Comparison of ENCODE assay signal across 10 cellular contexts in the genomic region with DNA sequence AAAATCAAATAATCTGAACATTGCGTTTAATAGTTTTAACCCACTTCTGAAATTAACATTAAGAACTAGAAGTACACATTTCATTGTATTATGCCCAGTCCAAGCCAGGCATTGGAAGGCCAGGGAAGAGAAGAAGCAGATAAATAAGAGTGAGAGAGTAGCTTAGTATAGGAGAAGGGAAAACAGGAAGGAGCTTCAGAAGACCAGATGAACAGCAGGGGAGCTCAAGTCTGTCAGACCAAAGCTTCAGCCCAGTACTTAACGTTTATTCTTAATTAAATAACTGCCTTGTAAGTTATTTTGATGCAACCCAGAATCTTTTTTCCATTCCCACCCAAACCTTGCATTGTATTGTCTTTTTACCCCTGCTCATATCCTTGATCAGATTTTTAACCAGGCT.
DNase-seq lines count a peak whose midpoint lies in the region; ATAC-seq and TF ChIP-seq lines count a peak whose summit lies in the region.
"Had no signal": no experiment of that assay in that cellular context is flagged by ENCODE, and none has a peak within 500 bp of the region (broad histone marks: within the 10 kb centered on the region; RNA-seq: fewer than 3 reads in every experiment).

No MANE protein-coding gene starts in this region.

- H4K20me1 ChIP-seq in OCI-LY3 (ENCODE audit: insufficient read depth, low read length): peaks cover 72% of the 10 kb centered on the region

- no peak overlapping the region for H3K9ac ChIP-seq in OCI-LY3 (ENCODE audit: low read length)

- no peaks in the 10 kb centered on the region for H3K9me3 Mint-ChIP-seq in activated T-cell treated with anti-CD3 and anti-CD28 coated beads, Interleukin-2, amount 50 U/mL, for 24 hours
- H3K9me3 Mint-ChIP-seq in dendritic cell treated with granulocyte-macrophage colony-stimulating factor and Interleukin-4, amounts not matched to agents 40 ng/mL and 50 ng/mL, for 4 days: no peaks in the 10 kb centered on the region
- no peaks in the 10 kb centered on the region for H3K9me3 Mint-ChIP-seq in stimulated activated effector memory CD8-positive, alpha-beta T cell treated with anti-CD3 and anti-CD28 coated beads, Interleukin-12 subunit alpha, Interleukin-12 subunit beta, amount 100 ng/mL, for 72 hours

- H3K36me3 ChIP-seq in OCI-LY3 (replicated peaks; ENCODE audit: low read depth, low read length): no peaks in the 10 kb centered on the region

- H3K4me1 Mint-ChIP-seq in activated T-cell treated with anti-CD3 and anti-CD28 coated beads, Interleukin-2, amount 50 U/mL, for 24 hours (ENCODE audit: low read depth): peaks cover 82% of the 10 kb centered on the region
- H3K4me1 Mint-ChIP-seq in dendritic cell treated with granulocyte-macrophage colony-stimulating factor and Interleukin-4, amounts not matched to agents 40 ng/mL and 50 ng/mL, for 4 days (ENCODE audit: low read depth): peaks cover 62% of the 10 kb centered on the region
- H3K4me1 Mint-ChIP-seq in stimulated activated effector memory CD8-positive, alpha-beta T cell treated with anti-CD3 and anti-CD28 coated beads, Interleukin-12 subunit alpha, Interleukin-12 subunit beta, amount 100 ng/mL, for 72 hours: peaks cover 80% of the 10 kb centered on the region

- no peak overlapping the region for H2AFZ ChIP-seq in OCI-LY3 (ENCODE audit: low read depth, low read length)

- peak overlapping the region; percentile 38 for H3K4me3 ChIP-seq in OCI-LY3 (ENCODE audit: low read length)

- no peak for ATAC-seq in stimulated activated effector memory CD8-positive, alpha-beta T cell treated with anti-CD3 and anti-CD28 coated beads, Interleukin-12 subunit alpha, Interleukin-12 subunit beta, amount 100 ng/mL, for 72 hours
- ATAC-seq in HG02970 (IDR thresholded peaks at IDR 0.05; ENCODE audit: low FRiP score, unreplicated experiment): no peak

- H3K27me3 Mint-ChIP-seq in activated T-cell treated with anti-CD3 and anti-CD28 coated beads, Interleukin-2, amount 50 U/mL, for 24 hours: no peaks in the 10 kb centered on the region
- H3K27me3 Mint-ChIP-seq in dendritic cell treated with granulocyte-macrophage colony-stimulating factor and Interleukin-4, amounts not matched to agents 40 ng/mL and 50 ng/mL, for 4 days: no peaks in the 10 kb centered on the region

- H3K79me2 ChIP-seq in OCI-LY3 (ENCODE audit: low read length): peaks cover 100% of the 10 kb centered on the region

- no peak overlapping the region for H3K4me3 Mint-ChIP-seq in activated T-cell treated with anti-CD3 and anti-CD28 coated beads, Interleukin-2, amount 50 U/mL, for 24 hours
- no peak overlapping the region for H3K4me3 Mint-ChIP-seq in dendritic cell treated with granulocyte-macrophage colony-stimulating factor and Interleukin-4, amounts not matched to agents 40 ng/mL and 50 ng/mL, for 4 days
- peak overlapping the region; percentile 61 for H3K4me3 Mint-ChIP-seq in stimulated activated effector memory CD8-positive, alpha-beta T cell treated with anti-CD3 and anti-CD28 coated beads, Interleukin-12 subunit alpha, Interleukin-12 subunit beta, amount 100 ng/mL, for 72 hours

- intact Hi-C loops in dendritic cell treated with granulocyte-macrophage colony-stimulating factor and Interleukin-4, amounts not matched to agents 40 ng/mL and 50 ng/mL, for 4 days (cut with micrococcal nuclease): no loop called here

- H3K36me3 Mint-ChIP-seq in activated T-cell treated with anti-CD3 and anti-CD28 coated beads, Interleukin-2, amount 50 U/mL, for 24 hours (ENCODE audit: low read depth): peaks cover 32% of the 10 kb centered on the region
- no peaks in the 10 kb centered on the region for H3K36me3 Mint-ChIP-seq in dendritic cell treated with granulocyte-macrophage colony-stimulating factor and Interleukin-4, amounts not matched to agents 40 ng/mL and 50 ng/mL, for 4 days (ENCODE audit: low read depth)
- peaks cover 5% of the 10 kb centered on the region for H3K36me3 Mint-ChIP-seq in stimulated activated effector memory CD8-positive, alpha-beta T cell treated with anti-CD3 and anti-CD28 coated beads, Interleukin-12 subunit alpha, Interleukin-12 subunit beta, amount 100 ng/mL, for 72 hours

- no peak for TF ChIP-seq CTCF in OCI-LY3 (IDR thresholded peaks at IDR 0.05; ENCODE audit: low read depth, low read length)

- peak overlapping the region; percentile 91 for H3K27ac Mint-ChIP-seq in activated T-cell treated with anti-CD3 and anti-CD28 coated beads, Interleukin-2, amount 50 U/mL, for 24 hours
- H3K27ac Mint-ChIP-seq in dendritic cell treated with granulocyte-macrophage colony-stimulating factor and Interleukin-4, amounts not matched to agents 40 ng/mL and 50 ng/mL, for 4 days: peak overlapping the region; percentile 82
- peak overlapping the region; percentile 96 for H3K27ac Mint-ChIP-seq in stimulated activated effector memory CD8-positive, alpha-beta T cell treated with anti-CD3 and anti-CD28 coated beads, Interleukin-12 subunit alpha, Interleukin-12 subunit beta, amount 100 ng/mL, for 72 hours

- H3K27me3 ChIP-seq in OCI-LY3 (ENCODE audit: low read depth, low read length): no peaks in the 10 kb centered on the region

- H3K9me3 ChIP-seq in OCI-LY3 (ENCODE audit: insufficient read depth, low read length): no peaks in the 10 kb centered on the region

- H3K4me2 ChIP-seq in OCI-LY3 (ENCODE audit: low read length): peak overlapping the region; percentile 69

- no peak for DNase-seq in activated T-cell treated with anti-CD3 and anti-CD28 coated beads, Interleukin-2, amount 50 U/mL, for 24 hours
- DNase-seq in activated T-cell treated with anti-CD3 and anti-CD28 coated beads for 4 hours (no peak), CD1c-positive myeloid dendritic cell (ENCODE audit: extremely low spot score) (no peak), SKM-1 treated with dmso at 0.1 percent for 144 hours (lab: John Stamatoyannopoulos, UW; ENCODE audit: unreplicated experiment) (no peak)
- DNase-seq in stimulated activated effector memory CD8-positive, alpha-beta T cell treated with anti-CD3 and anti-CD28 coated beads, Interleukin-12 subunit alpha, Interleukin-12 subunit beta, amount 100 ng/mL, for 72 hours (ENCODE audit: low spot score in 2 of 2): no peak
- DNase-seq: midbrain, NCI-H774 had no signal

- H3K27ac ChIP-seq in OCI-LY3 (ENCODE audit: low read length): peak overlapping the region; percentile 13

- H3K4me1 ChIP-seq in OCI-LY3 (ENCODE audit: low read length): peaks cover 31% of the 10 kb centered on the region
